Comparison of ENCODE assay signal across 1 cellular context in the genomic region with DNA sequence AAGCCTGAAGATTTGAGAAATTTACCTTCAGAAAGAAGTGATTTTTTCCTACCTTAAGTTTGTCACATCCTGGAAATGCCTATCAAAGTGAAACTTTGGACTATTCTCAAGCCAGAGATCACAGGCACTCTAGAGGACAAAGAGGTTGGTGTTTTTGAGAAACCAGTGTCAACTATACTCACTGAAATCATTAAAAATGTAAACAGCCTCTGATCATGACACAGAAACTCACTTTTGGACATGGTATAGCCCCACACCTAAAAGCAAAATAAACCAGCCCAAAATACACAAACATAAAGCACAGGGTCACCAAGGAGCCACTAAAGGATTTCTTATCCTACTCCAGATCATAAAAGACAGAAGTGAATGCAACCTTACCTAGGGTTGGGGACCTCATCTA.
TF ChIP-seq lines count a peak whose summit lies in the region.

No MANE protein-coding gene starts in this region.

TF ChIP-seq in HepG2, 621 proteins besides CTCF, POLR2A, EP300 and RAD21 (continued from another document and continues in another):
- TF ChIP-seq, protein P1, sequence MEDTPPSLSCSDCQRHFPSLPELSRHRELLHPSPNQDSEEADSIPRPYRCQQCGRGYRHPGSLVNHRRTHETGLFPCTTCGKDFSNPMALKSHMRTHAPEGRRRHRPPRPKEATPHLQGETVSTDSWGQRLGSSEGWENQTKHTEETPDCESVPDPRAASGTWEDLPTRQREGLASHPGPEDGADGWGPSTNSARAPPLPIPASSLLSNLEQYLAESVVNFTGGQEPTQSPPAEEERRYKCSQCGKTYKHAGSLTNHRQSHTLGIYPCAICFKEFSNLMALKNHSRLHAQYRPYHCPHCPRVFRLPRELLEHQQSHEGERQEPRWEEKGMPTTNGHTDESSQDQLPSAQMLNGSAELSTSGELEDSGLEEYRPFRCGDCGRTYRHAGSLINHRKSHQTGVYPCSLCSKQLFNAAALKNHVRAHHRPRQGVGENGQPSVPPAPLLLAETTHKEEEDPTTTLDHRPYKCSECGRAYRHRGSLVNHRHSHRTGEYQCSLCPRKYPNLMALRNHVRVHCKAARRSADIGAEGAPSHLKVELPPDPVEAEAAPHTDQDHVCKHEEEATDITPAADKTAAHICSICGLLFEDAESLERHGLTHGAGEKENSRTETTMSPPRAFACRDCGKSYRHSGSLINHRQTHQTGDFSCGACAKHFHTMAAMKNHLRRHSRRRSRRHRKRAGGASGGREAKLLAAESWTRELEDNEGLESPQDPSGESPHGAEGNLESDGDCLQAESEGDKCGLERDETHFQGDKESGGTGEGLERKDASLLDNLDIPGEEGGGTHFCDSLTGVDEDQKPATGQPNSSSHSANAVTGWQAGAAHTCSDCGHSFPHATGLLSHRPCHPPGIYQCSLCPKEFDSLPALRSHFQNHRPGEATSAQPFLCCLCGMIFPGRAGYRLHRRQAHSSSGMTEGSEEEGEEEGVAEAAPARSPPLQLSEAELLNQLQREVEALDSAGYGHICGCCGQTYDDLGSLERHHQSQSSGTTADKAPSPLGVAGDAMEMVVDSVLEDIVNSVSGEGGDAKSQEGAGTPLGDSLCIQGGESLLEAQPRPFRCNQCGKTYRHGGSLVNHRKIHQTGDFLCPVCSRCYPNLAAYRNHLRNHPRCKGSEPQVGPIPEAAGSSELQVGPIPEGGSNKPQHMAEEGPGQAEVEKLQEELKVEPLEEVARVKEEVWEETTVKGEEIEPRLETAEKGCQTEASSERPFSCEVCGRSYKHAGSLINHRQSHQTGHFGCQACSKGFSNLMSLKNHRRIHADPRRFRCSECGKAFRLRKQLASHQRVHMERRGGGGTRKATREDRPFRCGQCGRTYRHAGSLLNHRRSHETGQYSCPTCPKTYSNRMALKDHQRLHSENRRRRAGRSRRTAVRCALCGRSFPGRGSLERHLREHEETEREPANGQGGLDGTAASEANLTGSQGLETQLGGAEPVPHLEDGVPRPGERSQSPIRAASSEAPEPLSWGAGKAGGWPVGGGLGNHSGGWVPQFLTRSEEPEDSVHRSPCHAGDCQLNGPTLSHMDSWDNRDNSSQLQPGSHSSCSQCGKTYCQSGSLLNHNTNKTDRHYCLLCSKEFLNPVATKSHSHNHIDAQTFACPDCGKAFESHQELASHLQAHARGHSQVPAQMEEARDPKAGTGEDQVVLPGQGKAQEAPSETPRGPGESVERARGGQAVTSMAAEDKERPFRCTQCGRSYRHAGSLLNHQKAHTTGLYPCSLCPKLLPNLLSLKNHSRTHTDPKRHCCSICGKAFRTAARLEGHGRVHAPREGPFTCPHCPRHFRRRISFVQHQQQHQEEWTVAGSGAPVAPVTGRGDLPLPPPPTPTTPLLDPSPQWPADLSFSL (CRISPR knock-in tag; IDR thresholded peaks at IDR 0.05), result no peak
- TF ChIP-seq ZNF792 (CRISPR knock-in tag; IDR thresholded peaks at IDR 0.05), result no peak
- TF ChIP-seq, protein P2, sequence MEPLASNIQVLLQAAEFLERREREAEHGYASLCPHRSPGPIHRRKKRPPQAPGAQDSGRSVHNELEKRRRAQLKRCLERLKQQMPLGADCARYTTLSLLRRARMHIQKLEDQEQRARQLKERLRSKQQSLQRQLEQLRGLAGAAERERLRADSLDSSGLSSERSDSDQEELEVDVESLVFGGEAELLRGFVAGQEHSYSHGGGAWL (CRISPR knock-in tag; IDR thresholded peaks at IDR 0.05), result no peak
- TF ChIP-seq, protein P3, sequence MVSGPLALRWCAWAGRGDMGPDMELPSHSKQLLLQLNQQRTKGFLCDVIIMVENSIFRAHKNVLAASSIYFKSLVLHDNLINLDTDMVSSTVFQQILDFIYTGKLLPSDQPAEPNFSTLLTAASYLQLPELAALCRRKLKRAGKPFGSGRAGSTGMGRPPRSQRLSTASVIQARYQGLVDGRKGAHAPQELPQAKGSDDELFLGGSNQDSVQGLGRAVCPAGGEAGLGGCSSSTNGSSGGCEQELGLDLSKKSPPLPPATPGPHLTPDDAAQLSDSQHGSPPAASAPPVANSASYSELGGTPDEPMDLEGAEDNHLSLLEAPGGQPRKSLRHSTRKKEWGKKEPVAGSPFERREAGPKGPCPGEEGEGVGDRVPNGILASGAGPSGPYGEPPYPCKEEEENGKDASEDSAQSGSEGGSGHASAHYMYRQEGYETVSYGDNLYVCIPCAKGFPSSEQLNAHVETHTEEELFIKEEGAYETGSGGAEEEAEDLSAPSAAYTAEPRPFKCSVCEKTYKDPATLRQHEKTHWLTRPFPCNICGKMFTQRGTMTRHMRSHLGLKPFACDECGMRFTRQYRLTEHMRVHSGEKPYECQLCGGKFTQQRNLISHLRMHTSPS (CRISPR knock-in tag; IDR thresholded peaks at IDR 0.05; ENCODE audit: low read depth), result no peak
- no peak for TF ChIP-seq ZNF253 (CRISPR knock-in tag; IDR thresholded peaks at IDR 0.05; ENCODE audit: borderline replicate concordance)
- TF ChIP-seq, protein P4, sequence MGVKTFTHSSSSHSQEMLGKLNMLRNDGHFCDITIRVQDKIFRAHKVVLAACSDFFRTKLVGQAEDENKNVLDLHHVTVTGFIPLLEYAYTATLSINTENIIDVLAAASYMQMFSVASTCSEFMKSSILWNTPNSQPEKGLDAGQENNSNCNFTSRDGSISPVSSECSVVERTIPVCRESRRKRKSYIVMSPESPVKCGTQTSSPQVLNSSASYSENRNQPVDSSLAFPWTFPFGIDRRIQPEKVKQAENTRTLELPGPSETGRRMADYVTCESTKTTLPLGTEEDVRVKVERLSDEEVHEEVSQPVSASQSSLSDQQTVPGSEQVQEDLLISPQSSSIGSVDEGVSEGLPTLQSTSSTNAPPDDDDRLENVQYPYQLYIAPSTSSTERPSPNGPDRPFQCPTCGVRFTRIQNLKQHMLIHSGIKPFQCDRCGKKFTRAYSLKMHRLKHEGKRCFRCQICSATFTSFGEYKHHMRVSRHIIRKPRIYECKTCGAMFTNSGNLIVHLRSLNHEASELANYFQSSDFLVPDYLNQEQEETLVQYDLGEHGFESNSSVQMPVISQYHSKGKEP (CRISPR knock-in tag; IDR thresholded peaks at IDR 0.05), result no peak
- no peak for TF ChIP-seq ZSCAN31 (CRISPR knock-in tag; IDR thresholded peaks at IDR 0.05; ENCODE audit: low read depth)
- TF ChIP-seq IKZF1 (IDR thresholded peaks at IDR 0.05), result no peak
- no peak for TF ChIP-seq ZNF670 (CRISPR knock-in tag; IDR thresholded peaks at IDR 0.05; ENCODE audit: borderline replicate concordance)
- TF ChIP-seq, protein P5, sequence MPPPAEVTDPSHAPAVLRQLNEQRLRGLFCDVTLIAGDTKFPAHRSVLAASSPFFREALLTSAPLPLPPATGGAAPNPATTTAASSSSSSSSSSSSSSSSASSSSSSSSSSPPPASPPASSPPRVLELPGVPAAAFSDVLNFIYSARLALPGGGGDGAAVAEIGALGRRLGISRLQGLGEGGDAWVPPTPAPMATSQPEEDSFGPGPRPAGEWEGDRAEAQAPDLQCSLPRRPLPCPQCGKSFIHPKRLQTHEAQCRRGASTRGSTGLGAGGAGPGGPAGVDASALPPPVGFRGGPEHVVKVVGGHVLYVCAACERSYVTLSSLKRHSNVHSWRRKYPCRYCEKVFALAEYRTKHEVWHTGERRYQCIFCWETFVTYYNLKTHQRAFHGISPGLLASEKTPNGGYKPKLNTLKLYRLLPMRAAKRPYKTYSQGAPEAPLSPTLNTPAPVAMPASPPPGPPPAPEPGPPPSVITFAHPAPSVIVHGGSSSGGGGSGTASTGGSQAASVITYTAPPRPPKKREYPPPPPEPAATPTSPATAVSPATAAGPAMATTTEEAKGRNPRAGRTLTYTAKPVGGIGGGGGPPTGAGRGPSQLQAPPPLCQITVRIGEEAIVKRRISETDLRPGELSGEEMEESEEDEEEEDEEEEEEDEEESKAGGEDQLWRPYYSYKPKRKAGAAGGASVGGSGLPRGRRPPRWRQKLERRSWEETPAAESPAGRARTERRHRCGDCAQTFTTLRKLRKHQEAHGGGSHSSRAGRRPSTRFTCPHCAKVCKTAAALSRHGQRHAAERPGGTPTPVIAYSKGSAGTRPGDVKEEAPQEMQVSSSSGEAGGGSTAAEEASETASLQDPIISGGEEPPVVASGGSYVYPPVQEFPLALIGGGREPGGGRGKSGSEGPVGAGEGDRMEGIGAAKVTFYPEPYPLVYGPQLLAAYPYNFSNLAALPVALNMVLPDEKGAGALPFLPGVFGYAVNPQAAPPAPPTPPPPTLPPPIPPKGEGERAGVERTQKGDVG (CRISPR knock-in tag; IDR thresholded peaks at IDR 0.05; ENCODE audit: borderline replicate concordance), result no peak
- TF ChIP-seq ZNF430 (CRISPR knock-in tag; IDR thresholded peaks at IDR 0.05), result no peak
- no peak; the same call in 1 of the 2 replicates for TF ChIP-seq ZNF614 (CRISPR knock-in tag; IDR thresholded peaks at IDR 0.05; ENCODE audit: borderline replicate concordance)
- no peak for TF ChIP-seq KDM3A (CRISPR knock-in tag; IDR thresholded peaks at IDR 0.05; ENCODE audit: low read depth)
- TF ChIP-seq DMAP1 (CRISPR knock-in tag; IDR thresholded peaks at IDR 0.05), result no peak
- TF ChIP-seq MIXL1 (CRISPR knock-in tag; IDR thresholded peaks at IDR 0.05), result peak; percentile 65; the same call in 1 of the 2 replicates
- TF ChIP-seq NFKB2 (CRISPR knock-in tag; IDR thresholded peaks at IDR 0.05; ENCODE audit: borderline replicate concordance), result no peak
- TF ChIP-seq EED (CRISPR knock-in tag; IDR thresholded peaks at IDR 0.05), result no peak
- no peak for TF ChIP-seq ZNF124 (CRISPR knock-in tag; IDR thresholded peaks at IDR 0.05)
- TF ChIP-seq ATAD3A (CRISPR knock-in tag; IDR thresholded peaks at IDR 0.05), result no peak
- no peak for TF ChIP-seq MAFK (conservative IDR thresholded peaks at IDR 0.05 in 1 of 2, IDR thresholded peaks at IDR 0.05 in 1 of 2; ENCODE audit: low read length in 2 of 2)
- no peak for TF ChIP-seq BRCA1 (CRISPR knock-in tag; IDR thresholded peaks at IDR 0.05)
- peak; percentile 30; the same call in 1 of the 2 replicates for TF ChIP-seq SALL1 (CRISPR knock-in tag; IDR thresholded peaks at IDR 0.05)
- no peak for TF ChIP-seq ZNF75D (CRISPR knock-in tag; IDR thresholded peaks at IDR 0.05; ENCODE audit: borderline replicate concordance)
- TF ChIP-seq, protein P6, sequence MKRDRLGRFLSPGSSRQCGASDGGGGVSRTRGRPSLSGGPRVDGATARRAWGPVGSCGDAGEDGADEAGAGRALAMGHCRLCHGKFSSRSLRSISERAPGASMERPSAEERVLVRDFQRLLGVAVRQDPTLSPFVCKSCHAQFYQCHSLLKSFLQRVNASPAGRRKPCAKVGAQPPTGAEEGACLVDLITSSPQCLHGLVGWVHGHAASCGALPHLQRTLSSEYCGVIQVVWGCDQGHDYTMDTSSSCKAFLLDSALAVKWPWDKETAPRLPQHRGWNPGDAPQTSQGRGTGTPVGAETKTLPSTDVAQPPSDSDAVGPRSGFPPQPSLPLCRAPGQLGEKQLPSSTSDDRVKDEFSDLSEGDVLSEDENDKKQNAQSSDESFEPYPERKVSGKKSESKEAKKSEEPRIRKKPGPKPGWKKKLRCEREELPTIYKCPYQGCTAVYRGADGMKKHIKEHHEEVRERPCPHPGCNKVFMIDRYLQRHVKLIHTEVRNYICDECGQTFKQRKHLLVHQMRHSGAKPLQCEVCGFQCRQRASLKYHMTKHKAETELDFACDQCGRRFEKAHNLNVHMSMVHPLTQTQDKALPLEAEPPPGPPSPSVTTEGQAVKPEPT (CRISPR knock-in tag; IDR thresholded peaks at IDR 0.05; ENCODE audit: low read depth), result no peak
- peak; percentile 84; the same call in 1 of the 2 replicates for TF ChIP-seq SOX5 (CRISPR knock-in tag; IDR thresholded peaks at IDR 0.05; ENCODE audit: borderline replicate concordance)
- no peak for TF ChIP-seq KLF9 (CRISPR knock-in tag; IDR thresholded peaks at IDR 0.05; ENCODE audit: low read depth)
- TF ChIP-seq, protein P7, sequence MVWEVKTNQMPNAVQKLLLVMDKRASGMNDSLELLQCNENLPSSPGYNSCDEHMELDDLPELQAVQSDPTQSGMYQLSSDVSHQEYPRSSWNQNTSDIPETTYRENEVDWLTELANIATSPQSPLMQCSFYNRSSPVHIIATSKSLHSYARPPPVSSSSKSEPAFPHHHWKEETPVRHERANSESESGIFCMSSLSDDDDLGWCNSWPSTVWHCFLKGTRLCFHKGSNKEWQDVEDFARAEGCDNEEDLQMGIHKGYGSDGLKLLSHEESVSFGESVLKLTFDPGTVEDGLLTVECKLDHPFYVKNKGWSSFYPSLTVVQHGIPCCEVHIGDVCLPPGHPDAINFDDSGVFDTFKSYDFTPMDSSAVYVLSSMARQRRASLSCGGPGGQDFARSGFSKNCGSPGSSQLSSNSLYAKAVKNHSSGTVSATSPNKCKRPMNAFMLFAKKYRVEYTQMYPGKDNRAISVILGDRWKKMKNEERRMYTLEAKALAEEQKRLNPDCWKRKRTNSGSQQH (CRISPR knock-in tag; IDR thresholded peaks at IDR 0.05; ENCODE audit: low read depth), result no peak
- TF ChIP-seq PAX8 (CRISPR knock-in tag; IDR thresholded peaks at IDR 0.05; ENCODE audit: borderline replicate concordance), result no peak
- TF ChIP-seq ZSCAN29 (CRISPR knock-in tag; conservative IDR thresholded peaks at IDR 0.05), result no peak
- peak; percentile 85 for TF ChIP-seq FOXK2 (IDR thresholded peaks at IDR 0.05)
- TF ChIP-seq ZKSCAN8 (CRISPR knock-in tag; IDR thresholded peaks at IDR 0.05; ENCODE audit: borderline replicate concordance), result peak; percentile 52; the same call in 1 of the 2 replicates
- 0 out of 2 replicates have a peak, but pooled peaks have one; percentile 15 for TF ChIP-seq NR2C2 (CRISPR knock-in tag; IDR thresholded peaks at IDR 0.05; ENCODE audit: borderline replicate concordance)
- TF ChIP-seq NCOA1 (CRISPR knock-in tag; IDR thresholded peaks at IDR 0.05), result no peak
- no peak for TF ChIP-seq ZNF598 (CRISPR knock-in tag; IDR thresholded peaks at IDR 0.05; ENCODE audit: borderline replicate concordance)
- TF ChIP-seq MED8 (CRISPR knock-in tag; IDR thresholded peaks at IDR 0.05; ENCODE audit: insufficient replicate concordance), result no peak
- TF ChIP-seq NCOR1 (IDR thresholded peaks at IDR 0.05; ENCODE audit: borderline replicate concordance, low read length), result peak; percentile 83; the same call in 1 of the 2 replicates
- 0 out of 2 replicates have a peak, but pooled peaks have one; percentile 36 for TF ChIP-seq ELF4 (CRISPR knock-in tag; IDR thresholded peaks at IDR 0.05; ENCODE audit: borderline replicate concordance)
- no peak for TF ChIP-seq TAF15 (IDR thresholded peaks at IDR 0.05; ENCODE audit: low read depth, low read length, poor library complexity, severe bottlenecking)
- TF ChIP-seq, protein P8, sequence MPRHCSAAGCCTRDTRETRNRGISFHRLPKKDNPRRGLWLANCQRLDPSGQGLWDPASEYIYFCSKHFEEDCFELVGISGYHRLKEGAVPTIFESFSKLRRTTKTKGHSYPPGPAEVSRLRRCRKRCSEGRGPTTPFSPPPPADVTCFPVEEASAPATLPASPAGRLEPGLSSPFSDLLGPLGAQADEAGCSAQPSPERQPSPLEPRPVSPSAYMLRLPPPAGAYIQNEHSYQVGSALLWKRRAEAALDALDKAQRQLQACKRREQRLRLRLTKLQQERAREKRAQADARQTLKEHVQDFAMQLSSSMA (CRISPR knock-in tag; IDR thresholded peaks at IDR 0.05), result no peak
- no peak for TF ChIP-seq NFIB (CRISPR knock-in tag; IDR thresholded peaks at IDR 0.05; ENCODE audit: borderline replicate concordance)
- TF ChIP-seq ISX (CRISPR knock-in tag; conservative IDR thresholded peaks at IDR 0.05), result no peak
- TF ChIP-seq ARNT (IDR thresholded peaks at IDR 0.05), result no peak
- no peak for TF ChIP-seq FOXM1 (CRISPR knock-in tag; IDR thresholded peaks at IDR 0.05)
- no peak for TF ChIP-seq ZNF709 (CRISPR knock-in tag; IDR thresholded peaks at IDR 0.05)
